Comparison of ENCODE assay signal across 9 cellular contexts in genomic region chr16:68760671-68761275, GRCh38. TPM values are rescaled to one million over a fixed set of nuclear protein-coding genes. Genes with fewer than 3 reads are reported as not detected.
DNase-seq lines count a peak whose midpoint lies in the region; ATAC-seq and TF ChIP-seq lines count a peak whose summit lies in the region.
"Had no signal": no experiment of that assay in that cellular context is flagged by ENCODE, and none has a peak within 500 bp of the region (broad histone marks: within the 10 kb centered on the region; RNA-seq: fewer than 3 reads in every experiment).

No MANE protein-coding gene starts in this region.

- H3K27ac ChIP-seq in breast epithelium = peak overlapping the region; percentile 89 to 92
- H3K27ac ChIP-seq in vagina = no peak overlapping the region
- H3K27ac ChIP-seq: VCaP had no signal

- peaks cover 0 to 16% of the 10 kb centered on the region in 2 donors for H3K4me1 ChIP-seq in breast epithelium
- H3K4me1 ChIP-seq in vagina = peaks cover 9% of the 10 kb centered on the region

- no peaks in the 10 kb centered on the region for H3K36me3 ChIP-seq in breast epithelium
- H3K36me3 ChIP-seq in vagina = no peaks in the 10 kb centered on the region

- intact Hi-C loops in breast epithelium (cut with DNase I; ENCODE audit: low total_unique reads) = no loop called here
- intact Hi-C loops in posterior cingulate gyrus (cut with DNase I) = no loop called here
- intact Hi-C loops in vagina (cut with DNase I) = no loop called here

- DNase-seq in HFF-Myc (ENCODE audit: extremely low read depth, low read depth) (peak; percentile 26), NCI-H510A (lab: John Stamatoyannopoulos, UW) (peak; percentile 49), breast epithelium (ENCODE audit: low spot score in 2 of 2) (peak in 1 of 2 donors; percentile 60), posterior cingulate gyrus (peak in 9 of 10 donors; percentile 18 to 90 (median 48)), vagina (ENCODE audit: extremely low spot score in 2 of 2) (no peak), AG08396 (ENCODE audit: low spot score) (no peak)

- TF ChIP-seq CTCF in HFF-Myc (IDR thresholded peaks at IDR 0.05; ENCODE audit: low read depth, low read length, missing control alignments) (no peak), breast epithelium (IDR thresholded peaks at IDR 0.05) (no peak), vagina (IDR thresholded peaks at IDR 0.05) (no peak)

- H3K27me3 ChIP-seq in breast epithelium (no peaks in the 10 kb centered on the region), vagina (no peaks in the 10 kb centered on the region)

- TF ChIP-seq POLR2A in breast epithelium (IDR thresholded peaks at IDR 0.05) = no peak
- no peak for TF ChIP-seq POLR2A in vagina (IDR thresholded peaks at IDR 0.05)

- no peaks in the 10 kb centered on the region for H3K9me3 ChIP-seq in breast epithelium
- no peaks in the 10 kb centered on the region for H3K9me3 ChIP-seq in vagina

- ATAC-seq in GM18519 (IDR thresholded peaks at IDR 0.05; ENCODE audit: low FRiP score, unreplicated experiment) (peak; percentile 59), GM18858 (IDR thresholded peaks at IDR 0.05; ENCODE audit: unreplicated experiment) (no peak)

- H3K4me3 ChIP-seq in HFF-Myc (replicated peaks; ENCODE audit: low read depth, low read length) (no peak overlapping the region), breast epithelium (no peak overlapping the region), vagina (no peak overlapping the region)

RNA-seq across cellular contexts. Expression of gene CDH1, which starts 23.7 kb away (rescaled TPM):
- total RNA-seq in breast epithelium = 100 to 1,000 TPM in 1 of 3 donors, 10 to 100 TPM in 1, under 1 TPM in 1; 0.16 to 127 (median 86.5) TPM
- total RNA-seq in vagina = 116 TPM

Comparison
In these comparisons a context has a peak if more than half of its experiments do, and no peak if none do; other contexts are left out.
1. DNase-seq: peak in HFF-Myc (single experiment), NCI-H510A (single experiment) and posterior cingulate gyrus (9 of 10); none in vagina (0 of 2) and AG08396 (single experiment).